In genomic region chr22:45586651-45587405, GRCh38 we compare ENCODE assay signal across 20 cellular contexts.
DNase-seq lines count a peak whose midpoint lies in the region; ATAC-seq and TF ChIP-seq lines count a peak whose summit lies in the region.
"Had no signal": no experiment of that assay in that cellular context is flagged by ENCODE, and none has a peak within 500 bp of the region (broad histone marks: within the 10 kb centered on the region; RNA-seq: fewer than 3 reads in every experiment).

No MANE protein-coding gene starts in this region.

- H3K27ac Mint-ChIP-seq in glutamatergic neuron (ENCODE audit: unreplicated experiment) = no peak overlapping the region
- peak overlapping the region; percentile 26 for H3K27ac Mint-ChIP-seq in neural progenitor cell
- H3K27ac Mint-ChIP-seq in Caco-2 (ENCODE audit: unreplicated experiment) = no peak overlapping the region

- H3K36me3 Mint-ChIP-seq in glutamatergic neuron (ENCODE audit: unreplicated experiment) (no peaks in the 10 kb centered on the region), neural progenitor cell (no peaks in the 10 kb centered on the region), Caco-2 (ENCODE audit: insufficient read depth, unreplicated experiment) (no peaks in the 10 kb centered on the region)
- H3K36me3 Mint-ChIP-seq: CD4-positive, alpha-beta memory T cell had no signal

- no peak overlapping the region for H3K4me2 ChIP-seq in neural progenitor cell

- H3K27ac ChIP-seq in heart left ventricle (no peak overlapping the region), neural progenitor cell (no peak overlapping the region)
- H3K27ac ChIP-seq: SJSA1 had no signal

- no peaks in the 10 kb centered on the region for H3K79me2 ChIP-seq in neural progenitor cell (ENCODE audit: low read depth)

- TF ChIP-seq CTCF in heart left ventricle (IDR thresholded peaks at IDR 0.05) (no peak), glutamatergic neuron (IDR thresholded peaks at IDR 0.05; ENCODE audit: partially characterized antibody, unreplicated experiment) (no peak), neural progenitor cell (IDR thresholded peaks at IDR 0.05) (no peak), Caco-2 (IDR thresholded peaks at IDR 0.05; ENCODE audit: insufficient read depth in 1 of 2, low read depth in 1 of 2, low read length in 1 of 2, severe bottlenecking in 1 of 2, unreplicated experiment in 1 of 2) (no peak)

- CTCF ChIA-PET in Caco-2 (lab: Charles Lee) = no interaction called here

- H3K4me3 ChIP-seq in heart left ventricle (no peak overlapping the region), neural progenitor cell (no peak overlapping the region), Caco-2 (ENCODE audit: low read depth, low read length) (no peak overlapping the region)
- H3K4me3 ChIP-seq: GM12878, MG63, SJSA1 had no signal

- no TSS peak for BruUV-seq in Caco-2 (replicated peaks; lab: Mats Ljungman, UMichigan)

- POLR2A ChIA-PET in Caco-2 (lab: Charles Lee) = no interaction called here

- peaks cover 0 to 37% (median 0%) of the 10 kb centered on the region in 9 donors for H3K36me3 ChIP-seq in heart left ventricle
- no peaks in the 10 kb centered on the region for H3K36me3 ChIP-seq in neural progenitor cell
- 0 out of 2 replicates have a peak, but pooled peaks cover 1% of the 10 kb centered on the region for H3K36me3 ChIP-seq in Caco-2 (ENCODE audit: control insufficient read depth, insufficient read depth, low read length)
- H3K36me3 ChIP-seq: MG63 had no signal

- intact Hi-C loops in left ventricle myocardium superior (cut with micrococcal nuclease) (no loop called here), heart left ventricle (cut with DNase I) (loop anchor here in 1 of 10 donors (10.0 kb wide), 1 partner anchor 278 kb away; no protein-coding TSS in a partner anchor), Caco-2 (cut with micrococcal nuclease; ENCODE audit: unreplicated experiment) (no loop called here)

- H4K20me1 ChIP-seq in neural progenitor cell (ENCODE audit: low read depth) = peaks cover 9% of the 10 kb centered on the region

- H3K9me3 Mint-ChIP-seq in glutamatergic neuron (ENCODE audit: unreplicated experiment) (peaks cover 3% of the 10 kb centered on the region), neural progenitor cell (no peaks in the 10 kb centered on the region), Caco-2 (ENCODE audit: unreplicated experiment) (no peaks in the 10 kb centered on the region)

- WGBS in heart left ventricle, 4 donors = 86 to 93% (median 91%) methylated on average over 23 to 31 of the region's 31 CpGs

- H3K4me1 Mint-ChIP-seq in glutamatergic neuron (ENCODE audit: low read depth, unreplicated experiment) (peaks cover 6% of the 10 kb centered on the region), neural progenitor cell (peaks cover 16% of the 10 kb centered on the region), Caco-2 (ENCODE audit: low read depth, unreplicated experiment) (no peaks in the 10 kb centered on the region)

- H3K27me3 Mint-ChIP-seq in glutamatergic neuron (ENCODE audit: unreplicated experiment) (peaks cover 5% of the 10 kb centered on the region), neural progenitor cell (ENCODE audit: insufficient read depth, low read depth) (peaks cover 5% of the 10 kb centered on the region), Caco-2 (ENCODE audit: insufficient read depth, unreplicated experiment) (no peaks in the 10 kb centered on the region)

- ATAC-seq in left ventricle myocardium superior = no peak
- no peak for ATAC-seq in heart left ventricle
- no peak for ATAC-seq in GM21528 (IDR thresholded peaks at IDR 0.05; ENCODE audit: low FRiP score, unreplicated experiment)
- ATAC-seq: GM12878, PC-3 had no signal

- no peak overlapping the region for H2AFZ ChIP-seq in neural progenitor cell (replicated peaks)

- no peaks in the 10 kb centered on the region for H3F3A ChIP-seq in neural progenitor cell (ENCODE audit: low read depth)

- DNase-seq in left ventricle myocardium superior (peak; percentile 23), heart left ventricle (no peak), glutamatergic neuron (peak; percentile 6), neural progenitor cell (ENCODE audit: low spot score) (no peak), Caco-2 (no peak), GDM1 (lab: John Stamatoyannopoulos, UW) (no peak)
- DNase-seq: C1 segment of cervical spinal cord; CD4-positive, alpha-beta memory T cell; GOT3; HCEC 1CT; KG1; MG63; NCI-H2029; NCI-H446; NCI-H524 treated with DMSO at 0.1 percent for 48 hours; NCI-H774 had no signal

- H3K9ac ChIP-seq in neural progenitor cell = no peak overlapping the region

- H3K4me3 Mint-ChIP-seq in glutamatergic neuron (ENCODE audit: unreplicated experiment) (no peak overlapping the region), neural progenitor cell (no peak overlapping the region), Caco-2 (ENCODE audit: unreplicated experiment) (no peak overlapping the region)

- peaks cover 0 to 13% (median 0%) of the 10 kb centered on the region in 12 donors for H3K4me1 ChIP-seq in heart left ventricle
- peaks cover 7% of the 10 kb centered on the region for H3K4me1 ChIP-seq in neural progenitor cell
- H3K4me1 ChIP-seq in Caco-2 = peaks cover 9% of the 10 kb centered on the region; the same call in 1 of the 2 replicates

- no peak for TF ChIP-seq POLR2A in heart left ventricle (IDR thresholded peaks at IDR 0.05)

- H3K27me3 ChIP-seq in heart left ventricle = peaks cover 0 to 6% (median 0%) of the 10 kb centered on the region in 9 donors
- no peaks in the 10 kb centered on the region for H3K27me3 ChIP-seq in neural progenitor cell
- no peaks in the 10 kb centered on the region for H3K27me3 ChIP-seq in Caco-2 (replicated peaks; ENCODE audit: control insufficient read depth, insufficient read depth, low read length)
- H3K27me3 ChIP-seq: MG63, SJSA1 had no signal

- H3K9me3 ChIP-seq in heart left ventricle = no peaks in the 10 kb centered on the region
- no peaks in the 10 kb centered on the region for H3K9me3 ChIP-seq in neural progenitor cell (ENCODE audit: low read depth)
- no peaks in the 10 kb centered on the region for H3K9me3 ChIP-seq in Caco-2
- H3K9me3 ChIP-seq: MG63, SJSA1 had no signal

Comparison
In these comparisons a context has a peak if more than half of its experiments do, and no peak if none do; other contexts are left out.
1. DNase-seq: peak in left ventricle myocardium superior (single experiment) and glutamatergic neuron (single experiment); none in heart left ventricle (0 of 5), neural progenitor cell (single experiment), Caco-2 (0 of 2) and GDM1 (single experiment).